Comparison of ENCODE assay signal across 8 cellular contexts in the genomic region with DNA sequence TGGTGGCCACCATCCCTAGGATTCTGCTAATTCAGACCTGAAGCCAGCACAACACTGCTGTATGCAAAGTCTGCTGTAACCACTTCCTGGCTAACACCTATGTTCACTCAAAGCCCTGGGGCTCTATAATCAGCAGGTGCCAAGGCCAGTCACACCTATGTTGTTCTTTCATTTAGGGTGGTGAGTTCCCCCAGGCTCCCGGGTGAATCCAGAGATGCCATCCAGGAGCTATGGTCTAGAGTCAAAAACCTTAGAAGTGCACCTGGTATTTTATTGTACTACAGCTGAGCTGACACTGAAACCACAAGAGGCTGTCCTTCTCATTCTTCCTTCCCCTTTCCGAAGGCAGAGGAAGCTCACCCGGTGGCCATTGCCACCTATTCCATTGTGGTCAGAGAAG. TPM values are rescaled to one million over a fixed set of nuclear protein-coding genes. Genes with fewer than 3 reads are reported as not detected.
DNase-seq lines count a peak whose midpoint lies in the region; ATAC-seq and TF ChIP-seq lines count a peak whose summit lies in the region.

No MANE protein-coding gene starts in this region.

- no peak overlapping the region for H3K4me3 Mint-ChIP-seq in activated T-helper 1 cell treated with anti-CD3 and anti-CD28 coated beads, Interleukin-12 subunit alpha, Interleukin-12 subunit beta, Interleukin-2, Interleukin-4 antibody, amounts not matched to agents 30 ng/mL and 10 ng/mL and 1 ng/mL, durations not matched to agents 14 hours and 24 hours and 36 hours

- 36 to 54% methylated on average over 3 of the region's 3 CpGs for whole genome bisulfite sequencing in sigmoid colon, 2 donors
- 87 to 95% methylated on average over 3 of the region's 3 CpGs for WGBS in heart right ventricle, 2 donors

- H3K9me3 ChIP-seq in sigmoid colon (peaks cover 0 to 3% (median 0%) of the 10 kb centered on the region in 4 donors), heart right ventricle (peaks cover 0 to 14% (median 0%) of the 10 kb centered on the region in 11 donors)

- intact Hi-C loops in activated T-helper 1 cell treated with anti-CD3 and anti-CD28 coated beads, Interleukin-12 subunit alpha, Interleukin-12 subunit beta, Interleukin-2, Interleukin-4 antibody, amounts not matched to agents 30 ng/mL and 10 ng/mL and 1 ng/mL, durations not matched to agents 14 hours and 24 hours and 36 hours (cut with micrococcal nuclease) = no loop called here
- intact Hi-C loops in sigmoid colon (cut with DNase I) = no loop called here
- intact Hi-C loops in heart right ventricle (cut with DNase I) = no loop called here

- H3K27ac ChIP-seq in sigmoid colon (no peak overlapping the region), heart right ventricle (no peak overlapping the region)

- no peak for TF ChIP-seq POLR2A in sigmoid colon (IDR thresholded peaks at IDR 0.05)

- peak; percentile 99 for ATAC-seq in GM19452 (IDR thresholded peaks at IDR 0.05; ENCODE audit: unreplicated experiment)
- peak; percentile 94 for ATAC-seq in HG03432 (IDR thresholded peaks at IDR 0.05; ENCODE audit: unreplicated experiment)
- ATAC-seq in heart right ventricle = no peak

- peaks cover 16% of the 10 kb centered on the region for H3K9me3 Mint-ChIP-seq in activated T-helper 1 cell treated with anti-CD3 and anti-CD28 coated beads, Interleukin-12 subunit alpha, Interleukin-12 subunit beta, Interleukin-2, Interleukin-4 antibody, amounts not matched to agents 30 ng/mL and 10 ng/mL and 1 ng/mL, durations not matched to agents 14 hours and 24 hours and 36 hours

- peaks cover 39% of the 10 kb centered on the region for H3K4me1 Mint-ChIP-seq in activated T-helper 1 cell treated with anti-CD3 and anti-CD28 coated beads, Interleukin-12 subunit alpha, Interleukin-12 subunit beta, Interleukin-2, Interleukin-4 antibody, amounts not matched to agents 30 ng/mL and 10 ng/mL and 1 ng/mL, durations not matched to agents 14 hours and 24 hours and 36 hours (ENCODE audit: low read depth)

- peaks cover 2% of the 10 kb centered on the region for H3K36me3 Mint-ChIP-seq in activated T-helper 1 cell treated with anti-CD3 and anti-CD28 coated beads, Interleukin-12 subunit alpha, Interleukin-12 subunit beta, Interleukin-2, Interleukin-4 antibody, amounts not matched to agents 30 ng/mL and 10 ng/mL and 1 ng/mL, durations not matched to agents 14 hours and 24 hours and 36 hours (ENCODE audit: low read depth)

- TF ChIP-seq EP300 in sigmoid colon (IDR thresholded peaks at IDR 0.05) = no peak

- no peaks in the 10 kb centered on the region for H3K4me1 ChIP-seq in sigmoid colon
- peaks cover 0 to 5% (median 0%) of the 10 kb centered on the region in 9 donors for H3K4me1 ChIP-seq in heart right ventricle

- H3K27ac Mint-ChIP-seq in activated T-helper 1 cell treated with anti-CD3 and anti-CD28 coated beads, Interleukin-12 subunit alpha, Interleukin-12 subunit beta, Interleukin-2, Interleukin-4 antibody, amounts not matched to agents 30 ng/mL and 10 ng/mL and 1 ng/mL, durations not matched to agents 14 hours and 24 hours and 36 hours = no peak overlapping the region

- no peaks in the 10 kb centered on the region for H3K27me3 Mint-ChIP-seq in activated T-helper 1 cell treated with anti-CD3 and anti-CD28 coated beads, Interleukin-12 subunit alpha, Interleukin-12 subunit beta, Interleukin-2, Interleukin-4 antibody, amounts not matched to agents 30 ng/mL and 10 ng/mL and 1 ng/mL, durations not matched to agents 14 hours and 24 hours and 36 hours (ENCODE audit: insufficient read depth)

- H3K27me3 ChIP-seq in sigmoid colon (no peaks in the 10 kb centered on the region), heart right ventricle (no peaks in the 10 kb centered on the region)

- DNase-seq in GM12865 (ENCODE audit: low read depth) = peak; percentile 79
- peak; percentile 8 for DNase-seq in activated T-helper 1 cell treated with anti-CD3 and anti-CD28 coated beads, Interleukin-12 subunit alpha, Interleukin-12 subunit beta, Interleukin-2, Interleukin-4 antibody, amounts not matched to agents 30 ng/mL and 10 ng/mL and 1 ng/mL, durations not matched to agents 14 hours and 24 hours and 36 hours (ENCODE audit: low spot score)
- no peak for DNase-seq in sigmoid colon
- no peak for DNase-seq in HuH-7.5 (ENCODE audit: low spot score)
- no peak for DNase-seq in heart right ventricle
- DNase-seq in stimulated activated naive CD4-positive, alpha-beta T cell treated with Interleukin-2 at 50 U/mL for 16 hours (lab: John Stamatoyannopoulos, UW) = no peak

- no peak for TF ChIP-seq CTCF in GM12865 (IDR thresholded peaks at IDR 0.05; ENCODE audit: insufficient read depth, low read depth, low read length, missing control alignments)
- TF ChIP-seq CTCF in sigmoid colon (IDR thresholded peaks at IDR 0.05) = no peak
- TF ChIP-seq CTCF in heart right ventricle (IDR thresholded peaks at IDR 0.05) = no peak

- H3K4me3 ChIP-seq in GM12865 (ENCODE audit: low read depth, low read length) (no peak overlapping the region), sigmoid colon (no peak overlapping the region), heart right ventricle (no peak overlapping the region)

- H3K36me3 ChIP-seq in sigmoid colon = no peaks in the 10 kb centered on the region
- H3K36me3 ChIP-seq in heart right ventricle = no peaks in the 10 kb centered on the region

RNA-seq across cellular contexts. Expression of gene CCDC141, which starts 46.2 kb away (rescaled TPM):
- 0.78 and 1.2 TPM in 2 replicates for total RNA-seq in activated T-helper 1 cell treated with anti-CD3 and anti-CD28 coated beads, Interleukin-12 subunit alpha, Interleukin-12 subunit beta, Interleukin-2, Interleukin-4 antibody, amounts not matched to agents 30 ng/mL and 10 ng/mL and 1 ng/mL, durations not matched to agents 14 hours and 24 hours and 36 hours
- 1 to 10 TPM; 3.1 to 8.6 (median 4.6) TPM for total RNA-seq in sigmoid colon
- polyA plus RNA-seq in sigmoid colon = under 1 TPM in 2 of 3 donors, not detected in 1; under 0.01 to 0.47 TPM
- total RNA-seq in heart right ventricle = 100 to 1,000 TPM; 138 to 379 (median 236) TPM
- 10 to 100 TPM in 1 of 2 donors, 1 to 10 TPM in 1; 5.2 to 15.2 TPM for polyA plus RNA-seq in heart right ventricle

Comparison
In these comparisons a context has a peak if more than half of its experiments do, and no peak if none do; other contexts are left out.
1. DNase-seq: peak in GM12865 (single experiment) and activated T-helper 1 cell treated with anti-CD3 and anti-CD28 coated beads, Interleukin-12 subunit alpha, Interleukin-12 subunit beta, Interleukin-2, Interleukin-4 antibody, amounts not matched to agents 30 ng/mL and 10 ng/mL and 1 ng/mL, durations not matched to agents 14 hours and 24 hours and 36 hours (single experiment); none in sigmoid colon (single experiment), HuH-7.5 (single experiment), heart right ventricle (0 of 2) and stimulated activated naive CD4-positive, alpha-beta T cell treated with Interleukin-2 at 50 U/mL for 16 hours (single experiment).
2. ATAC-seq: peak in GM19452 (single experiment) and HG03432 (single experiment); none in heart right ventricle (0 of 8).
3. RNA of gene CCDC141, which starts 46.2 kb away (total RNA-seq): 138 to 379 TPM in heart right ventricle; 3.1 to 8.6 TPM in sigmoid colon and 0.78 to 1.2 TPM in activated T-helper 1 cell treated with anti-CD3 and anti-CD28 coated beads, Interleukin-12 subunit alpha, Interleukin-12 subunit beta, Interleukin-2, Interleukin-4 antibody, amounts not matched to agents 30 ng/mL and 10 ng/mL and 1 ng/mL, durations not matched to agents 14 hours and 24 hours and 36 hours; every median in the first group is over 10 times any median in the second.